In genomic region chr20:57291694-57292093, GRCh38 we compare ENCODE assay signal across 28 cellular contexts. TPM values are rescaled to one million over a fixed set of nuclear protein-coding genes. Genes with fewer than 3 reads are reported as not detected.
"Had no signal": no experiment of that assay in that cellular context is flagged by ENCODE, and none has a peak within 500 bp of the region (broad histone marks: within the 10 kb centered on the region; RNA-seq: fewer than 3 reads in every experiment).

No MANE protein-coding gene starts in this region.

- H3K9ac ChIP-seq: KMS-11, SK-N-SH had no signal

- H3K27ac Mint-ChIP-seq: T-cell; T-helper 1 cell treated with Interleukin-12 subunit alpha and Interleukin-12 subunit beta and Interleukin-4 antibody, amounts not matched to agents 30 μg/mL and 1 μg/mL, for 36 hours had no signal

- H3K9me3 ChIP-seq: SK-N-SH had no signal

- H3K4me3 ChIP-seq: K562 had no signal

- H3K4me2 ChIP-seq: SK-N-SH had no signal

- H3K27ac ChIP-seq: HL-60, KMS-11, RWPE1 had no signal

- DNase-seq: Kasumi-1, MM.1S, NCI-H1092 treated with DMSO at 0.1 percent for 48 hours, NCI-H1436, NCI-H187 treated with DMSO at 0.1 percent for 48 hours, NCI-H2029 treated with DMSO at 0.1 percent for 48 hours, NCI-H2107, NCI-H2171, NCI-H226, NCI-H446, NCI-H510A, NCI-H524 treated with DMSO at 0.1 percent for 48 hours, NCI-H774, SHP77, SK-N-SH, SW 1271, T-cell had no signal

- H3K4me1 Mint-ChIP-seq: T-cell had no signal

- H3K9me3 Mint-ChIP-seq: IgD-negative memory B cell; T-cell; T-helper 1 cell treated with Interleukin-12 subunit alpha and Interleukin-12 subunit beta and Interleukin-4 antibody, amounts not matched to agents 30 μg/mL and 1 μg/mL, for 36 hours had no signal

- H3K36me3 Mint-ChIP-seq: IgD-negative memory B cell, T-cell had no signal

- H3K4me3 Mint-ChIP-seq: IgD-negative memory B cell; T-cell; T-helper 1 cell treated with Interleukin-12 subunit alpha and Interleukin-12 subunit beta and Interleukin-4 antibody, amounts not matched to agents 30 μg/mL and 1 μg/mL, for 36 hours had no signal

- FAIRE-seq: K562 had no signal

- ATAC-seq: K562, Panc1, T-cell had no signal

RNA-seq across cellular contexts. Expression of gene BMP7, which starts 25.3 kb away (rescaled TPM):
- total RNA-seq: PC-3; T-cell; T-helper 2 cell treated with Interferon-gamma antibody and Interleukin-4, amounts not matched to agents 100 ng/mL and 5 ng/mL, for 36 hours had no signal
- polyA plus RNA-seq: IgD-negative memory B cell, K562, SK-N-SH had no signal

RNA-seq across cellular contexts. Expression of gene SPO11, which starts 37.9 kb away (rescaled TPM):
- total RNA-seq: K562; M059J; PC-3; SK-MEL-5; T-cell; T-helper 2 cell treated with Interferon-gamma antibody and Interleukin-4, amounts not matched to agents 100 ng/mL and 5 ng/mL, for 36 hours had no signal
- polyA plus RNA-seq: IgD-negative memory B cell, K562, SK-N-SH had no signal
